ENCODE assay signal across 7 cellular contexts in genomic region chr12:106140223-106140986, GRCh38. TPM values are rescaled to one million over a fixed set of nuclear protein-coding genes. Genes with fewer than 3 reads are reported as not detected.
DNase-seq lines count a peak whose midpoint lies in the region; ATAC-seq and TF ChIP-seq lines count a peak whose summit lies in the region.

No MANE protein-coding gene starts in this region.

- H3K4me3 Mint-ChIP-seq in brain: peak overlapping the region; percentile 81 to 94 (median 85)

- H3K9ac ChIP-seq in stomach smooth muscle (ENCODE audit: low read length in 2 of 2): peak overlapping the region; percentile 77 to 91

- H3K9me3 ChIP-seq in stomach smooth muscle (ENCODE audit: control insufficient read depth in 2 of 2, low read length in 2 of 2): no peaks in the 10 kb centered on the region

- H3K36me3 ChIP-seq in kidney epithelial cell (ENCODE audit: control insufficient read depth, insufficient read depth, low read length) (no peaks in the 10 kb centered on the region), stomach smooth muscle (ENCODE audit: control insufficient read depth in 2 of 2, insufficient read depth in 2 of 2, low read length in 2 of 2) (no peaks in the 10 kb centered on the region)

- H3K36me3 Mint-ChIP-seq in brain: peaks cover 4% of the 10 kb centered on the region

- peaks cover 52% of the 10 kb centered on the region for H3K4me1 ChIP-seq in stomach smooth muscle (ENCODE audit: control insufficient read depth, insufficient read depth, low read length)

- H3K9me3 Mint-ChIP-seq in brain: peaks cover 0 to 3% (median 0%) of the 10 kb centered on the region in 5 experiments

- no peaks in the 10 kb centered on the region for H3K27me3 ChIP-seq in kidney epithelial cell (ENCODE audit: control insufficient read depth, insufficient read depth, low read length)
- no peaks in the 10 kb centered on the region for H3K27me3 ChIP-seq in stomach smooth muscle (ENCODE audit: control insufficient read depth in 1 of 2, insufficient read depth in 2 of 2, low read length in 2 of 2)

- no peak for ATAC-seq in HG03378 (IDR thresholded peaks at IDR 0.05; ENCODE audit: unreplicated experiment)
- no peak for ATAC-seq in GM21529 (IDR thresholded peaks at IDR 0.05; ENCODE audit: unreplicated experiment)

- DNase-seq in HuH-7.5 (ENCODE audit: low spot score): peak; percentile 43
- no peak for DNase-seq in kidney epithelial cell (ENCODE audit: low read depth)
- no peak for DNase-seq in dedifferentiated amniotic fluid mesenchymal stem cell (ENCODE audit: extremely low spot score)

- H3K27ac Mint-ChIP-seq in brain: peak overlapping the region; percentile 83 to 97 (median 93)

- H3K27ac ChIP-seq in stomach smooth muscle (ENCODE audit: low read length): peak overlapping the region; percentile 92

- TF ChIP-seq CTCF in brain (conservative IDR thresholded peaks at IDR 0.05) (no peak), kidney epithelial cell (IDR thresholded peaks at IDR 0.05; ENCODE audit: insufficient read depth, low read length, poor library complexity, severe bottlenecking) (no peak)

- H3K27me3 Mint-ChIP-seq in brain: no peaks in the 10 kb centered on the region

- H3K4me3 ChIP-seq in kidney epithelial cell (ENCODE audit: low read depth, low read length): peak overlapping the region; percentile 81
- H3K4me3 ChIP-seq in stomach smooth muscle (ENCODE audit: low read length in 2 of 2): peak overlapping the region; percentile 59 to 85

- H3K4me1 Mint-ChIP-seq in brain: peaks cover 78% of the 10 kb centered on the region

RNA-seq across cellular contexts. Expression of gene NUAK1, which starts 1.7 kb away (rescaled TPM):
- 11.5 TPM for polyA plus RNA-seq in brain (ENCODE audit: insufficient read depth, low read depth, low replicate concordance)
- total RNA-seq in kidney epithelial cell: 38.2 and 56.7 TPM in 2 replicates
